In genomic region chr17:9768381-9768934, GRCh38 we compare ENCODE assay signal across 9 cellular contexts. TPM values are rescaled to one million over a fixed set of nuclear protein-coding genes. Genes with fewer than 3 reads are reported as not detected.
DNase-seq lines count a peak whose midpoint lies in the region; ATAC-seq and TF ChIP-seq lines count a peak whose summit lies in the region.
"Had no signal": no experiment of that assay in that cellular context is flagged by ENCODE, and none has a peak within 500 bp of the region (broad histone marks: within the 10 kb centered on the region; RNA-seq: fewer than 3 reads in every experiment).

No MANE protein-coding gene starts in this region.

- H3K27ac ChIP-seq in left ventricle myocardium inferior (replicated peaks) (no peak overlapping the region), right cardiac atrium (ENCODE audit: low read length) (no peak overlapping the region)

- H3K4me1 Mint-ChIP-seq in neural crest cell, result no peaks in the 10 kb centered on the region
- H3K4me1 Mint-ChIP-seq: activated naive CD8-positive, alpha-beta T cell treated with anti-CD3 and anti-CD28 coated beads, Interleukin-2, amount 10 ng/mL, durations not matched to agents 7 days and 5 days had no signal

- H3K4me3 Mint-ChIP-seq in neural crest cell, result no peak overlapping the region
- H3K4me3 Mint-ChIP-seq: activated naive CD8-positive, alpha-beta T cell treated with anti-CD3 and anti-CD28 coated beads, Interleukin-2, amount 10 ng/mL, durations not matched to agents 7 days and 5 days had no signal

- H3K36me3 ChIP-seq in left ventricle myocardium inferior, result no peaks in the 10 kb centered on the region

- ATAC-seq in right cardiac atrium, result no peak

- intact Hi-C loops in left ventricle myocardium inferior (cut with micrococcal nuclease), result no loop called here
- intact Hi-C loops in right cardiac atrium (cut with DNase I), result loop anchor here in 1 of 4 donors (5.0 kb wide), 1 partner anchor 41 kb away; no protein-coding TSS in a partner anchor

- peaks cover 49% of the 10 kb centered on the region for H3K27me3 ChIP-seq in left ventricle myocardium inferior (ENCODE audit: low read depth)
- no peaks in the 10 kb centered on the region for H3K27me3 ChIP-seq in right cardiac atrium (ENCODE audit: control insufficient read depth, insufficient read depth)

- H3K4me1 ChIP-seq in left ventricle myocardium inferior (peaks cover 8% of the 10 kb centered on the region), right cardiac atrium (ENCODE audit: control insufficient read depth, insufficient read depth, low read length) (no peaks in the 10 kb centered on the region)

- WGBS in right cardiac atrium, result 34% methylated on average over 5 of the region's 5 CpGs

- DNase-seq in left ventricle myocardium inferior, result no peak
- DNase-seq in right cardiac atrium, result no peak
- DNase-seq in NCI-H748 treated with DMSO at 0.1 percent for 48 hours (lab: John Stamatoyannopoulos, UW), result peak; percentile 28
- DNase-seq in dedifferentiated amniotic fluid mesenchymal stem cell (ENCODE audit: extremely low spot score), result peak; percentile 21
- peak; percentile 9 for DNase-seq in neural crest cell (ENCODE audit: low read depth, low spot score)
- DNase-seq in activated CD4-positive, CD25-positive, alpha-beta regulatory T cell (lab: John Stamatoyannopoulos, UW), result no peak
- no peak for DNase-seq in epidermal melanocyte (ENCODE audit: insufficient read length, low spot score)
- DNase-seq in stimulated activated CD8-positive, alpha-beta memory T cell treated with anti-CD3 and anti-CD28 coated beads, Interleukin-4, amount 100 ng/mL, for 48 hours, result no peak
- DNase-seq: activated naive CD8-positive, alpha-beta T cell treated with anti-CD3 and anti-CD28 coated beads, Interleukin-2, amount 10 ng/mL, durations not matched to agents 7 days and 5 days had no signal

- no peaks in the 10 kb centered on the region for H3K9me3 Mint-ChIP-seq in neural crest cell
- H3K9me3 Mint-ChIP-seq: activated naive CD8-positive, alpha-beta T cell treated with anti-CD3 and anti-CD28 coated beads, Interleukin-2, amount 10 ng/mL, durations not matched to agents 7 days and 5 days had no signal

- no peak overlapping the region for H3K27ac Mint-ChIP-seq in neural crest cell (ENCODE audit: unreplicated experiment)
- H3K27ac Mint-ChIP-seq: activated naive CD8-positive, alpha-beta T cell treated with anti-CD3 and anti-CD28 coated beads, Interleukin-2, amount 10 ng/mL, durations not matched to agents 7 days and 5 days had no signal

- TF ChIP-seq CTCF in left ventricle myocardium inferior (IDR thresholded peaks at IDR 0.05; ENCODE audit: borderline replicate concordance) (peak; percentile 63), neural crest cell (conservative IDR thresholded peaks at IDR 0.05) (peak; percentile 79)

- no peaks in the 10 kb centered on the region for H3K9me3 ChIP-seq in left ventricle myocardium inferior (replicated peaks)
- H3K9me3 ChIP-seq in right cardiac atrium (ENCODE audit: control insufficient read depth, low read length), result no peaks in the 10 kb centered on the region

- no peak overlapping the region for H3K4me3 ChIP-seq in left ventricle myocardium inferior
- no peak overlapping the region for H3K4me3 ChIP-seq in right cardiac atrium (ENCODE audit: low read length)

- no peaks in the 10 kb centered on the region for H3K36me3 Mint-ChIP-seq in neural crest cell (ENCODE audit: low read depth)
- H3K36me3 Mint-ChIP-seq: activated naive CD8-positive, alpha-beta T cell treated with anti-CD3 and anti-CD28 coated beads, Interleukin-2, amount 10 ng/mL, durations not matched to agents 7 days and 5 days had no signal

- H3K27me3 Mint-ChIP-seq in neural crest cell (ENCODE audit: low read depth), result peaks cover 24% of the 10 kb centered on the region

RNA-seq across cellular contexts. Expression of gene DHRS7C, which starts 22.9 kb away (rescaled TPM):
- total RNA-seq in left ventricle myocardium inferior, result 3.1 TPM
- 100 to 1,000 TPM; 100 to 317 (median 205) TPM for total RNA-seq in right cardiac atrium
- polyA plus RNA-seq in right cardiac atrium, result 177 TPM
- not detected in 2 replicates for total RNA-seq in neural crest cell
- total RNA-seq: activated naive CD8-positive, alpha-beta T cell treated with anti-CD3 and anti-CD28 coated beads, Interleukin-2, amount 10 ng/mL, durations not matched to agents 7 days and 5 days had no signal

RNA-seq across cellular contexts. Expression of gene GSG1L2, which starts 53.4 kb away (rescaled TPM):
- total RNA-seq in left ventricle myocardium inferior (not detected), right cardiac atrium (not detected), neural crest cell (not detected in 2 replicates)
- polyA plus RNA-seq in right cardiac atrium, result not detected
- total RNA-seq: activated naive CD8-positive, alpha-beta T cell treated with anti-CD3 and anti-CD28 coated beads, Interleukin-2, amount 10 ng/mL, durations not matched to agents 7 days and 5 days had no signal

RNA-seq across cellular contexts. Expression of gene GLP2R, which starts 57.3 kb away (rescaled TPM):
- total RNA-seq in left ventricle myocardium inferior (not detected), right cardiac atrium (1 to 10 TPM in 1 of 4 donors, under 1 TPM in 3; 0.56 to 4.3 (median 0.79) TPM), neural crest cell (not detected in 2 replicates)
- polyA plus RNA-seq in right cardiac atrium, result 0.77 TPM
- total RNA-seq: activated naive CD8-positive, alpha-beta T cell treated with anti-CD3 and anti-CD28 coated beads, Interleukin-2, amount 10 ng/mL, durations not matched to agents 7 days and 5 days had no signal

Comparison
In these comparisons a context has a peak if more than half of its experiments do, and no peak if none do; other contexts are left out.
1. RNA of gene DHRS7C, which starts 22.9 kb away (total RNA-seq): 100 to 317 TPM in right cardiac atrium; 3.1 TPM in left ventricle myocardium inferior (single experiment) and not detected in neural crest cell; every median in the first group is over 10 times any median in the second.
2. DNase-seq: peak in NCI-H748 treated with DMSO at 0.1 percent for 48 hours (single experiment), dedifferentiated amniotic fluid mesenchymal stem cell (single experiment) and neural crest cell (single experiment); none in left ventricle myocardium inferior (single experiment), right cardiac atrium (0 of 3), activated CD4-positive, CD25-positive, alpha-beta regulatory T cell (0 of 4), epidermal melanocyte (single experiment) and stimulated activated CD8-positive, alpha-beta memory T cell treated with anti-CD3 and anti-CD28 coated beads, Interleukin-4, amount 100 ng/mL, for 48 hours (single experiment).